Comparison of ENCODE assay signal across 8 cellular contexts in genomic region chr15:31215490-31216209, GRCh38.
DNase-seq lines count a peak whose midpoint lies in the region; ATAC-seq and TF ChIP-seq lines count a peak whose summit lies in the region.

No MANE protein-coding gene starts in this region.

- H3K4me3 ChIP-seq in AG04449 (ENCODE audit: low read depth, low read length) (peak overlapping the region; percentile 41), right lobe of liver (peak overlapping the region; percentile 70 to 76 (median 72))

- TF ChIP-seq CTCF in AG04449 (IDR thresholded peaks at IDR 0.05; ENCODE audit: insufficient read depth, low read length, missing control alignments) (peak; percentile 89), right lobe of liver (IDR thresholded peaks at IDR 0.05) (peak; percentile 83 to 94 (median 90))

- CTCF ChIA-PET in AG04449 (lab: Yijun Ruan, JAX), result interaction anchor here (0.6 to 5.4 kb wide), 20 partner anchors 8 to 278 kb away, joined by 3 to 104 read pairs (median 6); no protein-coding TSS in a partner anchor

- H3K27ac ChIP-seq in right lobe of liver, result peak overlapping the region; percentile 88 to 96 (median 96)

- H3K27me3 ChIP-seq in right lobe of liver, result no peaks in the 10 kb centered on the region

- intact Hi-C loops in right lobe of liver (cut with DNase I), result loop anchor here (10.0 kb wide), 2 partner anchors 59 to 109 kb away; partner anchors contain the start of gene KLF13 (in 1 of the 2)

- DNase-seq in AG04449 (ENCODE audit: low read depth, low spot score) (no peak), NCI-H345 (lab: John Stamatoyannopoulos, UW) (peak; percentile 62), dedifferentiated amniotic fluid mesenchymal stem cell (ENCODE audit: extremely low spot score) (peak; percentile 49), right lobe of liver (peak; percentile 92 to 93 (median 92))
- peak; percentile 79 for DNase-seq in activated CD4-positive, alpha-beta T cell treated with anti-CD3 and anti-CD28 coated beads, Interleukin-2, amount 50 U/mL, for 1 hour
- DNase-seq in stimulated activated CD4-positive, alpha-beta T cell treated with anti-CD3 and anti-CD28 coated beads, Interleukin-4, amount 100 ng/mL, for 48 hours (ENCODE audit: low read depth in 2 of 2), result peak; percentile 81 to 88

- no peaks in the 10 kb centered on the region for H3K36me3 ChIP-seq in right lobe of liver

- ATAC-seq in GM18858 (IDR thresholded peaks at IDR 0.05; ENCODE audit: unreplicated experiment) (peak; percentile 45), HG03066 (IDR thresholded peaks at IDR 0.05; ENCODE audit: low read depth, unreplicated experiment) (peak; percentile 72), right lobe of liver (peak; percentile 76 to 83 (median 81))

- peak; percentile 68 for TF ChIP-seq POLR2A in right lobe of liver (IDR thresholded peaks at IDR 0.05)

- H3K9me3 ChIP-seq in right lobe of liver, result peaks cover 0 to 4% (median 0%) of the 10 kb centered on the region in 4 donors

- POLR2A ChIA-PET in AG04449 (lab: Yijun Ruan, JAX), result interaction anchor here (1.1 kb wide), 1 partner anchor 110 kb away, joined by 3 read pairs; no protein-coding TSS in a partner anchor

- peaks cover 0 to 22% (median 6%) of the 10 kb centered on the region in 4 donors for H3K4me1 ChIP-seq in right lobe of liver

- 2% methylated on average over 17 of the region's 75 CpGs for WGBS in right lobe of liver (ENCODE audit: insufficient coverage, low coverage, low lambda C conversion rate, missing lambda C conversion rate)
